28 cellular contexts compared by ENCODE assay signal in the genomic region with DNA sequence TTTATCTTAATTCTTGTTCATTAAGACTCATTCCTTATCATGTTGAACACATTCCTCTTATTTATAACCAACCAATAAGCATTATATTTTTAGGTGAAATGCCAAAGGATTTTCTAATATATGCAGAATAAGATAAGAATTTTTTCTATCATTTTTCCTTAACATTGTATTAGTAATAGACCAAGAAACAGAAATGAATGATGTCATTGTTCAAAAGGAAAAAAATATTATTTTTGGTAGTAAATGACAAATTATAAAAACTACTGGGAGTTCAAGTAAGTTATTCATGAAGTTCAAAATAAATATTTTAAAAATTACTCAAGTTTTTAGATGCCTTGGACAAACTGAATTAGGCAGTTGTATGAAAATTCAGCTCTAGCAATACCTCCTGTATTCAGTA.
"Had no signal": no experiment of that assay in that cellular context is flagged by ENCODE, and none has a peak within 500 bp of the region (broad histone marks: within the 10 kb centered on the region; RNA-seq: fewer than 3 reads in every experiment).

No MANE protein-coding gene starts in this region.

- H3K4me3 Mint-ChIP-seq: activated CD4-positive, alpha-beta T cell treated with anti-CD3 and anti-CD28 coated beads, Interleukin-2, amount 10 ng/mL, durations not matched to agents 24 days and 14 days; activated CD8-positive, alpha-beta T cell treated with anti-CD3 and anti-CD28 coated beads for 36 hours; activated naive CD4-positive, alpha-beta T cell treated with anti-CD3 and anti-CD28 coated beads, Interleukin-2, amount 50 U/mL, for 24 hours; activated naive CD8-positive, alpha-beta T cell treated with anti-CD3 and anti-CD28 coated beads, Interleukin-2, amount 10 ng/mL, durations not matched to agents 7 days and 5 days; activated T-cell treated with anti-CD3 and anti-CD28 coated beads, Interleukin-2, amount 50 U/mL, for 24 hours; T-helper 2 cell treated with Interferon-gamma antibody and Interleukin-4, amounts not matched to agents 5 μg/mL and 100 μg/mL, for 36 hours had no signal

- H3K4me1 ChIP-seq: body of pancreas, SJCRH30 had no signal

- H3K27me3 Mint-ChIP-seq: activated CD4-positive, alpha-beta T cell treated with anti-CD3 and anti-CD28 coated beads, Interleukin-2, amount 10 ng/mL, durations not matched to agents 24 days and 14 days; activated CD8-positive, alpha-beta T cell treated with anti-CD3 and anti-CD28 coated beads for 36 hours; activated naive CD4-positive, alpha-beta T cell treated with anti-CD3 and anti-CD28 coated beads, Interleukin-2, amount 50 U/mL, for 24 hours; activated naive CD8-positive, alpha-beta T cell treated with anti-CD3 and anti-CD28 coated beads, Interleukin-2, amount 10 ng/mL, durations not matched to agents 7 days and 5 days; activated T-cell treated with anti-CD3 and anti-CD28 coated beads, Interleukin-2, amount 50 U/mL, for 24 hours had no signal

- H3K4me3 ChIP-seq: body of pancreas, SJCRH30, SK-N-MC had no signal

- H3K9me3 Mint-ChIP-seq: activated naive CD4-positive, alpha-beta T cell treated with anti-CD3 and anti-CD28 coated beads, Interleukin-2, amount 50 U/mL, for 24 hours had no signal

- H3K4me1 Mint-ChIP-seq: activated CD4-positive, alpha-beta T cell treated with anti-CD3 and anti-CD28 coated beads, Interleukin-2, amount 10 ng/mL, durations not matched to agents 24 days and 14 days; activated naive CD8-positive, alpha-beta T cell treated with anti-CD3 and anti-CD28 coated beads, Interleukin-2, amount 10 ng/mL, durations not matched to agents 7 days and 5 days had no signal

- DNase-seq: activated CD4-positive, alpha-beta T cell treated with anti-CD3 and anti-CD28 coated beads, Interleukin-2, amount 10 ng/mL, durations not matched to agents 24 days and 14 days; activated CD4-positive, alpha-beta T cell treated with anti-CD3 and anti-CD28 coated beads, Interleukin-2, amount 50 U/mL, for 4 hours; activated CD8-positive, alpha-beta T cell treated with anti-CD3 and anti-CD28 coated beads for 36 hours; activated gamma-delta T cell; activated naive CD4-positive, alpha-beta T cell treated with Interleukin-2 at 50 U/mL for 16 hours; activated naive CD8-positive, alpha-beta T cell treated with anti-CD3 and anti-CD28 coated beads, Interleukin-2, amount 10 ng/mL, durations not matched to agents 7 days and 5 days; activated T-cell treated with anti-CD3 and anti-CD28 coated beads, Interleukin-2, amount 50 U/mL, for 24 hours; body of pancreas; caudate nucleus; NCI-H1092 treated with DMSO at 0.1 percent for 48 hours; NCI-H1417; NCI-H146; NCI-H187; NCI-H2029 treated with DMSO at 0.1 percent for 48 hours; NCI-H2107; NCI-H2171; NCI-H510A; NCI-H526; NCI-H748 treated with DMSO at 0.1 percent for 48 hours; OCI-M1; SHP77; SJCRH30 had no signal

- H3K27ac Mint-ChIP-seq: activated CD4-positive, alpha-beta T cell treated with anti-CD3 and anti-CD28 coated beads, Interleukin-2, amount 10 ng/mL, durations not matched to agents 24 days and 14 days; activated CD8-positive, alpha-beta T cell treated with anti-CD3 and anti-CD28 coated beads for 36 hours; activated naive CD4-positive, alpha-beta T cell treated with anti-CD3 and anti-CD28 coated beads, Interleukin-2, amount 50 U/mL, for 24 hours; activated naive CD8-positive, alpha-beta T cell treated with anti-CD3 and anti-CD28 coated beads, Interleukin-2, amount 10 ng/mL, durations not matched to agents 7 days and 5 days; activated T-cell treated with anti-CD3 and anti-CD28 coated beads, Interleukin-2, amount 50 U/mL, for 24 hours; activated T-helper 2 cell treated with anti-CD3 and anti-CD28 coated beads, Interferon-gamma antibody, Interleukin-2, Interleukin-4, amounts not matched to agents 10 μg/mL and 5 μg/mL and 100 μg/mL, durations not matched to agents 14 hours and 24 hours and 36 hours; T-helper 2 cell treated with Interferon-gamma antibody and Interleukin-4, amounts not matched to agents 5 μg/mL and 100 μg/mL, for 36 hours had no signal

- H3K27ac ChIP-seq: body of pancreas, SJCRH30, SK-N-MC had no signal

- H3K9me3 ChIP-seq: body of pancreas, SJCRH30 had no signal

- FAIRE-seq: astrocyte, bronchial epithelial cell had no signal

- H3K27me3 ChIP-seq: body of pancreas, SJCRH30 had no signal
